20 cellular contexts compared by ENCODE assay signal in genomic region chr6:152259234-152259633, GRCh38.
DNase-seq lines count a peak whose midpoint lies in the region; ATAC-seq and TF ChIP-seq lines count a peak whose summit lies in the region.
"Had no signal": no experiment of that assay in that cellular context is flagged by ENCODE, and none has a peak within 500 bp of the region (broad histone marks: within the 10 kb centered on the region; RNA-seq: fewer than 3 reads in every experiment).

No MANE protein-coding gene starts in this region.

- no peaks in the 10 kb centered on the region for H3K9me3 ChIP-seq in left ventricle myocardium inferior (replicated peaks)
- H3K9me3 ChIP-seq in heart left ventricle: no peaks in the 10 kb centered on the region
- H3K9me3 ChIP-seq in neural cell (ENCODE audit: low read length): no peaks in the 10 kb centered on the region
- H3K9me3 ChIP-seq: A549; BLaER1 treated with 17β-estradiol and CSF1 and Interleukin-3, amounts not matched to agents 10 nM and 100 nM had no signal

- H3K36me3 ChIP-seq in left ventricle myocardium inferior: peaks cover 94% of the 10 kb centered on the region
- H3K36me3 ChIP-seq in heart left ventricle: peaks cover 0 to 100% (median 96%) of the 10 kb centered on the region in 9 donors
- peaks cover 9% of the 10 kb centered on the region for H3K36me3 ChIP-seq in neural cell (ENCODE audit: insufficient read depth, low read length)
- peaks cover 5% of the 10 kb centered on the region for H3K36me3 ChIP-seq in urinary bladder (ENCODE audit: insufficient read depth)

- H3K4me3 ChIP-seq in left ventricle myocardium inferior (no peak overlapping the region), heart left ventricle (no peak overlapping the region), neural cell (ENCODE audit: low read length) (no peak overlapping the region), urinary bladder (ENCODE audit: low read depth, low read length) (no peak overlapping the region)
- H3K4me3 ChIP-seq: A549; BLaER1 treated with 17β-estradiol and CSF1 and Interleukin-3, amounts not matched to agents 10 nM and 100 nM had no signal

- no peaks in the 10 kb centered on the region for H3F3A ChIP-seq in neural cell (ENCODE audit: insufficient read depth, low read length, poor library complexity, severe bottlenecking)

- H3K36me3 Mint-ChIP-seq in natural killer cell: peaks cover 29% of the 10 kb centered on the region
- peaks cover 16% of the 10 kb centered on the region for H3K36me3 Mint-ChIP-seq in natural killer cell treated with Interleukin-12 subunit alpha and Interleukin-12 subunit beta and Interleukin-15 and Interleukin-18, amount 100 ng/mL, for 72 hours

- 81 to 98% (median 90%) methylated on average over 3 of the region's 3 CpGs for WGBS in heart left ventricle, 4 donors
- 80% methylated on average over 3 of the region's 3 CpGs for WGBS in urinary bladder

- TF ChIP-seq EP300 in neural cell (conservative IDR thresholded peaks at IDR 0.05; ENCODE audit: poor library complexity, severe bottlenecking): no peak

- TF ChIP-seq CTCF in left ventricle myocardium inferior (IDR thresholded peaks at IDR 0.05; ENCODE audit: borderline replicate concordance) (no peak), heart left ventricle (IDR thresholded peaks at IDR 0.05) (no peak), natural killer cell (IDR thresholded peaks at IDR 0.05) (no peak), neural cell (IDR thresholded peaks at IDR 0.05; ENCODE audit: poor library complexity, severe bottlenecking) (no peak)

- no peak overlapping the region for H3K4me3 Mint-ChIP-seq in natural killer cell
- no peak overlapping the region for H3K4me3 Mint-ChIP-seq in natural killer cell treated with Interleukin-12 subunit alpha and Interleukin-12 subunit beta and Interleukin-15 and Interleukin-18, amount 100 ng/mL, for 72 hours
- H3K4me3 Mint-ChIP-seq: B cell; CD4-positive, alpha-beta T cell; CD8-positive, alpha-beta T cell had no signal

- no peaks in the 10 kb centered on the region for H3K9me2 ChIP-seq in neural cell (ENCODE audit: insufficient read depth, low read length)

- H3K4me1 Mint-ChIP-seq in natural killer cell: peaks cover 0 to 5% of the 10 kb centered on the region in 2 donors
- no peaks in the 10 kb centered on the region for H3K4me1 Mint-ChIP-seq in natural killer cell treated with Interleukin-12 subunit alpha and Interleukin-12 subunit beta and Interleukin-15 and Interleukin-18, amount 100 ng/mL, for 72 hours (ENCODE audit: low read depth in 2 of 2)
- H3K4me1 Mint-ChIP-seq: B cell had no signal

- no peaks in the 10 kb centered on the region for H3K27me3 Mint-ChIP-seq in natural killer cell (ENCODE audit: low read depth in 2 of 2)
- no peaks in the 10 kb centered on the region for H3K27me3 Mint-ChIP-seq in natural killer cell treated with Interleukin-12 subunit alpha and Interleukin-12 subunit beta and Interleukin-15 and Interleukin-18, amount 100 ng/mL, for 72 hours
- H3K27me3 Mint-ChIP-seq: B cell; CD4-positive, alpha-beta T cell had no signal

- H3K4me2 ChIP-seq in neural cell (ENCODE audit: low read length): no peak overlapping the region
- H3K4me2 ChIP-seq: A549; BLaER1 treated with 17β-estradiol and CSF1 and Interleukin-3, amounts not matched to agents 10 nM and 100 nM had no signal

- no peak for ATAC-seq in heart left ventricle
- no peak for ATAC-seq in natural killer cell
- ATAC-seq in natural killer cell treated with Interleukin-12 subunit alpha and Interleukin-12 subunit beta and Interleukin-15 and Interleukin-18, amount 100 ng/mL, for 72 hours: no peak
- ATAC-seq: A549; CD8-positive, alpha-beta T cell had no signal

- H4K20me1 ChIP-seq in neural cell (ENCODE audit: insufficient read depth): no peaks in the 10 kb centered on the region
- H4K20me1 ChIP-seq: BLaER1 treated with 17β-estradiol and CSF1 and Interleukin-3, amounts not matched to agents 10 nM and 100 nM had no signal

- H3K79me2 ChIP-seq in neural cell (replicated peaks; ENCODE audit: insufficient read depth, low read length): no peaks in the 10 kb centered on the region

- TF ChIP-seq POLR2A in heart left ventricle (IDR thresholded peaks at IDR 0.05): no peak

- H3K27me3 ChIP-seq in left ventricle myocardium inferior (ENCODE audit: low read depth) (no peaks in the 10 kb centered on the region), heart left ventricle (no peaks in the 10 kb centered on the region), neural cell (ENCODE audit: insufficient read depth, low read depth, low read length) (no peaks in the 10 kb centered on the region)
- H3K27me3 ChIP-seq: BLaER1 treated with 17β-estradiol and CSF1 and Interleukin-3, amounts not matched to agents 10 nM and 100 nM had no signal

- H3K4me1 ChIP-seq in left ventricle myocardium inferior (peaks cover 21% of the 10 kb centered on the region), heart left ventricle (peaks cover 0 to 19% (median 7%) of the 10 kb centered on the region in 12 donors), urinary bladder (ENCODE audit: insufficient read depth) (no peaks in the 10 kb centered on the region)
- H3K4me1 ChIP-seq: A549; BLaER1 treated with 17β-estradiol and CSF1 and Interleukin-3, amounts not matched to agents 10 nM and 100 nM; Caco-2 had no signal

- no peak overlapping the region for H2AFZ ChIP-seq in neural cell (ENCODE audit: low read depth, low read length)

- no peak overlapping the region for H3K9ac ChIP-seq in neural cell (ENCODE audit: low read length)
- H3K9ac ChIP-seq: BLaER1 treated with 17β-estradiol and CSF1 and Interleukin-3, amounts not matched to agents 10 nM and 100 nM had no signal

- intact Hi-C loops in left ventricle myocardium inferior (cut with micrococcal nuclease) (no loop called here), heart left ventricle (cut with DNase I) (no loop called here), natural killer cell (cut with micrococcal nuclease) (no loop called here)

- peak overlapping the region; percentile 16 to 27 for H3K27ac Mint-ChIP-seq in natural killer cell
- no peak overlapping the region for H3K27ac Mint-ChIP-seq in natural killer cell treated with Interleukin-12 subunit alpha and Interleukin-12 subunit beta and Interleukin-15 and Interleukin-18, amount 100 ng/mL, for 72 hours
- H3K27ac Mint-ChIP-seq: B cell; CD4-positive, alpha-beta T cell; CD8-positive, alpha-beta T cell had no signal

- peaks cover 0 to 2% of the 10 kb centered on the region in 2 donors for H3K9me3 Mint-ChIP-seq in natural killer cell
- peaks cover 4% of the 10 kb centered on the region for H3K9me3 Mint-ChIP-seq in natural killer cell treated with Interleukin-12 subunit alpha and Interleukin-12 subunit beta and Interleukin-15 and Interleukin-18, amount 100 ng/mL, for 72 hours

- H3K27ac ChIP-seq in left ventricle myocardium inferior (replicated peaks) (peak overlapping the region; percentile 23), heart left ventricle (no peak overlapping the region), neural cell (ENCODE audit: low read length) (peak overlapping the region; percentile 38), urinary bladder (ENCODE audit: low read depth) (peak overlapping the region; percentile 30)
- H3K27ac ChIP-seq: 22Rv1; A549; BLaER1 treated with 17β-estradiol and CSF1 and Interleukin-3, amounts not matched to agents 10 nM and 100 nM; C4-2B had no signal

- DNase-seq in left ventricle myocardium inferior: no peak
- DNase-seq in heart left ventricle: no peak
- no peak for DNase-seq in natural killer cell
- no peak for DNase-seq in natural killer cell treated with Interleukin-12 subunit alpha and Interleukin-12 subunit beta and Interleukin-15 and Interleukin-18, amount 100 ng/mL, for 72 hours (ENCODE audit: low spot score)
- no peak for DNase-seq in NCI-H526 treated with DMSO at 0.1 percent for 48 hours (lab: John Stamatoyannopoulos, UW)
- DNase-seq in NCI-H2196 treated with DMSO at 0.1 percent for 48 hours (lab: John Stamatoyannopoulos, UW; ENCODE audit: unreplicated experiment): no peak
- DNase-seq: AML-193; Caco-2; Calu3; CD4-positive, alpha-beta T cell; CD8-positive, alpha-beta T cell; DMS79 treated with DMSO at 0.1 percent for 48 hours; GF-D8 had no signal

- TF ChIP-seq RAD21 in neural cell (conservative IDR thresholded peaks at IDR 0.05): no peak

TF ChIP-seq in neural cell, 6 proteins besides CTCF, POLR2A, EP300 and RAD21:
- TF ChIP-seq SMC3 (conservative IDR thresholded peaks at IDR 0.05; ENCODE audit: poor library complexity) (no peak), EZH2 (IDR thresholded peaks at IDR 0.05; ENCODE audit: borderline replicate concordance, insufficient read depth, low read length, poor library complexity, severe bottlenecking) (no peak), MXI1 (conservative IDR thresholded peaks at IDR 0.05; ENCODE audit: poor library complexity, severe bottlenecking) (no peak), TAF1 (IDR thresholded peaks at IDR 0.05; ENCODE audit: low read depth) (no peak), POLR2AphosphoS5 (IDR thresholded peaks at IDR 0.05) (no peak)
- TF ChIP-seq, protein P1, sequence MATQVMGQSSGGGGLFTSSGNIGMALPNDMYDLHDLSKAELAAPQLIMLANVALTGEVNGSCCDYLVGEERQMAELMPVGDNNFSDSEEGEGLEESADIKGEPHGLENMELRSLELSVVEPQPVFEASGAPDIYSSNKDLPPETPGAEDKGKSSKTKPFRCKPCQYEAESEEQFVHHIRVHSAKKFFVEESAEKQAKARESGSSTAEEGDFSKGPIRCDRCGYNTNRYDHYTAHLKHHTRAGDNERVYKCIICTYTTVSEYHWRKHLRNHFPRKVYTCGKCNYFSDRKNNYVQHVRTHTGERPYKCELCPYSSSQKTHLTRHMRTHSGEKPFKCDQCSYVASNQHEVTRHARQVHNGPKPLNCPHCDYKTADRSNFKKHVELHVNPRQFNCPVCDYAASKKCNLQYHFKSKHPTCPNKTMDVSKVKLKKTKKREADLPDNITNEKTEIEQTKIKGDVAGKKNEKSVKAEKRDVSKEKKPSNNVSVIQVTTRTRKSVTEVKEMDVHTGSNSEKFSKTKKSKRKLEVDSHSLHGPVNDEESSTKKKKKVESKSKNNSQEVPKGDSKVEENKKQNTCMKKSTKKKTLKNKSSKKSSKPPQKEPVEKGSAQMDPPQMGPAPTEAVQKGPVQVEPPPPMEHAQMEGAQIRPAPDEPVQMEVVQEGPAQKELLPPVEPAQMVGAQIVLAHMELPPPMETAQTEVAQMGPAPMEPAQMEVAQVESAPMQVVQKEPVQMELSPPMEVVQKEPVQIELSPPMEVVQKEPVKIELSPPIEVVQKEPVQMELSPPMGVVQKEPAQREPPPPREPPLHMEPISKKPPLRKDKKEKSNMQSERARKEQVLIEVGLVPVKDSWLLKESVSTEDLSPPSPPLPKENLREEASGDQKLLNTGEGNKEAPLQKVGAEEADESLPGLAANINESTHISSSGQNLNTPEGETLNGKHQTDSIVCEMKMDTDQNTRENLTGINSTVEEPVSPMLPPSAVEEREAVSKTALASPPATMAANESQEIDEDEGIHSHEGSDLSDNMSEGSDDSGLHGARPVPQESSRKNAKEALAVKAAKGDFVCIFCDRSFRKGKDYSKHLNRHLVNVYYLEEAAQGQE (IDR thresholded peaks at IDR 0.05; ENCODE audit: borderline replicate concordance): no peak

Comparison
In these comparisons a context has a peak if more than half of its experiments do, and no peak if none do; other contexts are left out.
1. H3K27ac ChIP-seq: peak in left ventricle myocardium inferior (single experiment), neural cell (single experiment) and urinary bladder (single experiment); none in heart left ventricle (0 of 12).
2. H3K27ac Mint-ChIP-seq: peak in natural killer cell (2 of 2); none in natural killer cell treated with Interleukin-12 subunit alpha and Interleukin-12 subunit beta and Interleukin-15 and Interleukin-18, amount 100 ng/mL, for 72 hours (0 of 2).